Comparison of ENCODE assay signal across 7 cellular contexts in the genomic region with DNA sequence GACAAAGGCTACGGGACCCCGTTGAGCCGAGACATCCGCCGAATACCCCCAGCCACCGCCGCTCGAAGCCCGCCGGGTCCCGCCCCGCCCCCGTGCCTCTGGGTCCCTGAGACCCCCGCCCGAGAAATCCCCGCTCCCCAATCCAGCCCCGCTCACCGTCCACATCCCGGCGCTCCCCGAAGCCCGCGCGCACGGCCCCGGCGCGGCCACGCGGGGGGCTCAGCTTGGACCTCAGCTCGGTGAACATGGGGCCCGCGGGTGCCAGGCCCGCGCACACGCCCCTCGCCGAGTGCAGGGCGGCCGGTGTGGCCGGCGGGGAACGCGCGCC. TPM values are rescaled to one million over a fixed set of nuclear protein-coding genes. Genes with fewer than 3 reads are reported as not detected.
DNase-seq lines count a peak whose midpoint lies in the region; ATAC-seq and TF ChIP-seq lines count a peak whose summit lies in the region.

No MANE protein-coding gene starts in this region.

- no peak for DNase-seq in activated naive CD8-positive, alpha-beta T cell treated with anti-CD3 and anti-CD28 coated beads for 36 hours
- DNase-seq in immature natural killer cell: no peak
- no peak for DNase-seq in stomach
- no peak for DNase-seq in NCI-H2171 (lab: John Stamatoyannopoulos, UW)

- intact Hi-C loops in stomach (cut with DNase I; ENCODE audit: low total_unique reads): no loop called here

- H3K27me3 ChIP-seq in HUES6 (ENCODE audit: control insufficient read depth, insufficient read depth, low read length): peaks cover 13% of the 10 kb centered on the region
- peaks cover 0 to 7% (median 0%) of the 10 kb centered on the region in 3 donors for H3K27me3 ChIP-seq in stomach

- H3K9me3 ChIP-seq in HUES6 (ENCODE audit: control insufficient read depth, insufficient read depth, low read depth, low read length) (no peaks in the 10 kb centered on the region), stomach (no peaks in the 10 kb centered on the region)

- peaks cover 19% of the 10 kb centered on the region for H3K4me1 ChIP-seq in HUES6 (ENCODE audit: control insufficient read depth, insufficient read depth, low read length)
- peaks cover 33 to 70% (median 60%) of the 10 kb centered on the region in 4 donors for H3K4me1 ChIP-seq in stomach

- WGBS in stomach, 5 donors: 0 to 2% (median 0%) methylated on average over 17 to 45 of the region's 45 CpGs; no CpG with 5 or more reads in 1 of the 5 donors

- H3K36me3 ChIP-seq in HUES6 (ENCODE audit: control insufficient read depth, insufficient read depth, low read length) (peaks cover 15% of the 10 kb centered on the region), stomach (peaks cover 17 to 27% (median 17%) of the 10 kb centered on the region in 4 donors)

- H3K4me3 Mint-ChIP-seq in activated naive CD8-positive, alpha-beta T cell treated with anti-CD3 and anti-CD28 coated beads for 36 hours: peak overlapping the region; percentile 80
- peak overlapping the region; percentile 82 to 85 (median 84) for H3K4me3 Mint-ChIP-seq in immature natural killer cell

- H3K9me3 Mint-ChIP-seq in activated naive CD8-positive, alpha-beta T cell treated with anti-CD3 and anti-CD28 coated beads for 36 hours: no peaks in the 10 kb centered on the region
- no peaks in the 10 kb centered on the region for H3K9me3 Mint-ChIP-seq in immature natural killer cell

- TF ChIP-seq EP300 in stomach (IDR thresholded peaks at IDR 0.05): no peak

- no peak for TF ChIP-seq POLR2A in stomach (IDR thresholded peaks at IDR 0.05)

- ATAC-seq in HG02763 (IDR thresholded peaks at IDR 0.05; ENCODE audit: unreplicated experiment): no peak
- no peak for ATAC-seq in HG02571 (IDR thresholded peaks at IDR 0.05; ENCODE audit: unreplicated experiment)

- H3K27ac Mint-ChIP-seq in activated naive CD8-positive, alpha-beta T cell treated with anti-CD3 and anti-CD28 coated beads for 36 hours: peak overlapping the region; percentile 85
- H3K27ac Mint-ChIP-seq in immature natural killer cell: peak overlapping the region in 4 of 6 donors; percentile 23 to 93 (median 87)

- peaks cover 53% of the 10 kb centered on the region for H3K4me1 Mint-ChIP-seq in activated naive CD8-positive, alpha-beta T cell treated with anti-CD3 and anti-CD28 coated beads for 36 hours
- peaks cover 60 to 67% of the 10 kb centered on the region in 2 donors for H3K4me1 Mint-ChIP-seq in immature natural killer cell

- H3K4me3 ChIP-seq in HUES6 (ENCODE audit: low read depth, low read length) (peak overlapping the region; percentile 98), stomach (peak overlapping the region; percentile 61 to 86 (median 71))

- H3K27me3 Mint-ChIP-seq in activated naive CD8-positive, alpha-beta T cell treated with anti-CD3 and anti-CD28 coated beads for 36 hours: no peaks in the 10 kb centered on the region
- H3K27me3 Mint-ChIP-seq in immature natural killer cell (ENCODE audit: low read depth in 3 of 3): peaks cover 0 to 15% (median 4%) of the 10 kb centered on the region in 3 donors

- H3K27ac ChIP-seq in HUES6 (ENCODE audit: low read depth, low read length) (no peak overlapping the region), stomach (peak overlapping the region; percentile 87 to 90 (median 89))

- no peak for TF ChIP-seq CTCF in stomach (IDR thresholded peaks at IDR 0.05)

- peaks cover 29% of the 10 kb centered on the region for H3K36me3 Mint-ChIP-seq in activated naive CD8-positive, alpha-beta T cell treated with anti-CD3 and anti-CD28 coated beads for 36 hours
- H3K36me3 Mint-ChIP-seq in immature natural killer cell: peaks cover 0 to 22% (median 8%) of the 10 kb centered on the region in 3 donors

- no peak overlapping the region for H3K9ac ChIP-seq in HUES6 (ENCODE audit: low read length)

RNA-seq across cellular contexts. Expression of a gene that starts 0.3 kb away (rescaled TPM):
- total RNA-seq in activated naive CD8-positive, alpha-beta T cell treated with anti-CD3 and anti-CD28 coated beads for 36 hours: 10 to 100 TPM; 16.7 to 19.3 TPM
- polyA plus RNA-seq in immature natural killer cell: 10 to 100 TPM in 1 of 3 donors, 1 to 10 TPM in 2; 6.5 to 13.2 (median 8.5) TPM
- 10 to 100 TPM in 2 of 5 donors, 1 to 10 TPM in 3; 2.9 to 68.1 (median 9.4) TPM for total RNA-seq in stomach
- polyA plus RNA-seq in stomach: 1 to 10 TPM; 4.9 to 6.6 (median 6.3) TPM

RNA-seq across cellular contexts. Expression of a gene that starts 1.7 kb away (rescaled TPM):
- 10 to 100 TPM; 64.5 to 64.6 TPM for total RNA-seq in activated naive CD8-positive, alpha-beta T cell treated with anti-CD3 and anti-CD28 coated beads for 36 hours
- 10 to 100 TPM; 52.6 to 94.4 (median 63.1) TPM for polyA plus RNA-seq in immature natural killer cell
- total RNA-seq in stomach: 10 to 100 TPM; 30.4 to 67.4 (median 39.7) TPM
- 10 to 100 TPM; 27.0 to 44.2 (median 39.6) TPM for polyA plus RNA-seq in stomach

RNA-seq across cellular contexts. Expression of a gene that starts 9.5 kb away (rescaled TPM):
- 10 to 100 TPM; 11.6 to 11.8 TPM for total RNA-seq in activated naive CD8-positive, alpha-beta T cell treated with anti-CD3 and anti-CD28 coated beads for 36 hours
- polyA plus RNA-seq in immature natural killer cell (under 1 TPM in 2 of 3 donors, not detected in 1; 0.36 to 0.63 TPM), stomach (1 to 10 TPM; 3.5 to 7.6 (median 6.3) TPM)
- total RNA-seq in stomach: 10 to 100 TPM in 2 of 5 donors, 1 to 10 TPM in 3; 6.1 to 12.1 (median 9.2) TPM

RNA-seq across cellular contexts. Expression of a gene that starts 23.0 kb away (rescaled TPM):
- total RNA-seq in activated naive CD8-positive, alpha-beta T cell treated with anti-CD3 and anti-CD28 coated beads for 36 hours: 10 to 100 TPM; 27.6 to 28.9 TPM
- polyA plus RNA-seq in immature natural killer cell: 10 to 100 TPM; 19.3 to 35.5 (median 30.8) TPM
- total RNA-seq in stomach: 100 to 1,000 TPM in 1 of 5 donors, 10 to 100 TPM in 4; 20.9 to 107 (median 36.8) TPM
- polyA plus RNA-seq in stomach: 10 to 100 TPM; 17.7 to 60.5 (median 24.0) TPM

RNA-seq across cellular contexts. Expression of a gene that starts 56.8 kb away (rescaled TPM):
- 1 to 10 TPM; 2.1 to 2.5 TPM for total RNA-seq in activated naive CD8-positive, alpha-beta T cell treated with anti-CD3 and anti-CD28 coated beads for 36 hours
- not detected for polyA plus RNA-seq in immature natural killer cell
- 1 to 10 TPM in 1 of 5 donors, not detected in 4; 1.7 TPM for total RNA-seq in stomach
- 1 to 10 TPM in 2 of 3 donors, under 1 TPM in 1; 0.62 to 3.4 (median 1.4) TPM for polyA plus RNA-seq in stomach
